In the genomic region with DNA sequence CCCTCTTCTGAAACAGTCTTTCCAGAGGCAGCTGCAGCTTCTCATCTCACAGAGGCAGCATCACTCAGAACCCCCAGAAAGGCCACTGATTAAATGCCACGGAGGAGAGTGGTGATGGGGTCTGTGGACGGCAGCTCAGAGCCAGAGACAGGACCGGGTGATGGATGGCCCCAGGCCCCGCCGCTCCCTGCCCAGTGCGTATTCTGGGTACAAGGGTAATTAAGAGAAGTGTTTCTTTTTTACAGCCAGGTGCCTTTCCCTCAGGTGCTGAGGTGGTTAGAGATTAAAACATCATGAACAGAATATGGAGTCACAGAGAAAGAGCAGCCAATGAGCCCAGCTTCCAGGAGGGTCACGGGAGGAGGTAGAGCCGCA, we compare ENCODE assay signal across 7 cellular contexts.
"Had no signal": no experiment of that assay in that cellular context is flagged by ENCODE, and none has a peak within 500 bp of the region (broad histone marks: within the 10 kb centered on the region; RNA-seq: fewer than 3 reads in every experiment).

No MANE protein-coding gene starts in this region.

- H3K4me3 ChIP-seq: GM23338, K562 had no signal

- H3K27ac Mint-ChIP-seq: GM23338, H9 had no signal

- H3K4me3 Mint-ChIP-seq: GM23338, H9 had no signal

- DNase-seq: H9, HCEC 1CT, IMR-90, KG1 had no signal

- H2AFZ ChIP-seq: GM23338 had no signal

- ATAC-seq: GM23338, K562 had no signal

- H3K4me2 ChIP-seq: GM23338 had no signal

- H3K27ac ChIP-seq: HL-60 had no signal
